Comparison of ENCODE assay signal across 8 cellular contexts in genomic region chr16:68843482-68844210, GRCh38. TPM values are rescaled to one million over a fixed set of nuclear protein-coding genes. Genes with fewer than 3 reads are reported as not detected.
A peak's percentile ranks its signal among the peaks of the same experiment; 100 is the strongest.
DNase-seq lines count a peak whose midpoint lies in the region; ATAC-seq and TF ChIP-seq lines count a peak whose summit lies in the region.

Gene TANGO6, plus strand, starts transcription at chr16:68843531. Its CDS starts 87 bp downstream, at chr16:68843618.

- peaks cover 22% of the 10 kb centered on the region for H3K4me1 Mint-ChIP-seq in activated T-helper 2 cell treated with anti-CD3 and anti-CD28 coated beads, Interferon-gamma antibody, Interleukin-2, Interleukin-4, amounts not matched to agents 10 μg/mL and 5 μg/mL and 100 μg/mL, durations not matched to agents 14 hours and 24 hours and 36 hours (ENCODE audit: low read depth)
- H3K4me1 Mint-ChIP-seq in nephron = peaks cover 21% of the 10 kb centered on the region
- peaks cover 41% of the 10 kb centered on the region for H3K4me1 Mint-ChIP-seq in stimulated activated naive CD8-positive, alpha-beta T cell treated with anti-CD3 and anti-CD28 coated beads, Interleukin-15, amount 100 ng/mL, for 72 hours

- H3K9me3 Mint-ChIP-seq in activated T-helper 2 cell treated with anti-CD3 and anti-CD28 coated beads, Interferon-gamma antibody, Interleukin-2, Interleukin-4, amounts not matched to agents 10 μg/mL and 5 μg/mL and 100 μg/mL, durations not matched to agents 14 hours and 24 hours and 36 hours = no peaks in the 10 kb centered on the region
- H3K9me3 Mint-ChIP-seq in nephron = no peaks in the 10 kb centered on the region
- no peaks in the 10 kb centered on the region for H3K9me3 Mint-ChIP-seq in stimulated activated naive CD8-positive, alpha-beta T cell treated with anti-CD3 and anti-CD28 coated beads, Interleukin-15, amount 100 ng/mL, for 72 hours

- intact Hi-C loops in activated T-helper 2 cell treated with anti-CD3 and anti-CD28 coated beads, Interferon-gamma antibody, Interleukin-2, Interleukin-4, amounts not matched to agents 10 μg/mL and 5 μg/mL and 100 μg/mL, durations not matched to agents 14 hours and 24 hours and 36 hours (cut with micrococcal nuclease) = loop anchor here (1.0 to 10.0 kb wide), 4 partner anchors 87 to 921 kb away; partner anchors contain the start of genes CHTF8, UTP4 and WWP2

- peaks cover 16% of the 10 kb centered on the region for H3K36me3 Mint-ChIP-seq in activated T-helper 2 cell treated with anti-CD3 and anti-CD28 coated beads, Interferon-gamma antibody, Interleukin-2, Interleukin-4, amounts not matched to agents 10 μg/mL and 5 μg/mL and 100 μg/mL, durations not matched to agents 14 hours and 24 hours and 36 hours (ENCODE audit: low read depth)
- no peaks in the 10 kb centered on the region for H3K36me3 Mint-ChIP-seq in nephron (ENCODE audit: low read depth)

- H3K4me3 ChIP-seq in RWPE2 (ENCODE audit: severe bottlenecking) (peak within 1 kb of the TSS; percentile 81), fibroblast of the aortic adventitia (ENCODE audit: low read depth, low read length) (peak within 1 kb of the TSS; percentile 90)

- H3K9me3 ChIP-seq in RWPE2 (ENCODE audit: severe bottlenecking) = no peaks in the 10 kb centered on the region

- no peaks in the 10 kb centered on the region for H3K27me3 Mint-ChIP-seq in activated T-helper 2 cell treated with anti-CD3 and anti-CD28 coated beads, Interferon-gamma antibody, Interleukin-2, Interleukin-4, amounts not matched to agents 10 μg/mL and 5 μg/mL and 100 μg/mL, durations not matched to agents 14 hours and 24 hours and 36 hours (ENCODE audit: low read depth)
- peaks cover 7% of the 10 kb centered on the region for H3K27me3 Mint-ChIP-seq in nephron (ENCODE audit: low read depth)
- no peaks in the 10 kb centered on the region for H3K27me3 Mint-ChIP-seq in stimulated activated naive CD8-positive, alpha-beta T cell treated with anti-CD3 and anti-CD28 coated beads, Interleukin-15, amount 100 ng/mL, for 72 hours

- no peaks in the 10 kb centered on the region for H3K4me1 ChIP-seq in RWPE2 (ENCODE audit: insufficient read depth, poor library complexity, severe bottlenecking)

- ATAC-seq in RWPE2 (ENCODE audit: low read depth) = peak; percentile 88
- ATAC-seq in stimulated activated naive CD8-positive, alpha-beta T cell treated with anti-CD3 and anti-CD28 coated beads, Interleukin-15, amount 100 ng/mL, for 72 hours = peak; percentile 94

- H3K4me3 Mint-ChIP-seq in activated T-helper 2 cell treated with anti-CD3 and anti-CD28 coated beads, Interferon-gamma antibody, Interleukin-2, Interleukin-4, amounts not matched to agents 10 μg/mL and 5 μg/mL and 100 μg/mL, durations not matched to agents 14 hours and 24 hours and 36 hours (ENCODE audit: low read depth) = peak within 1 kb of the TSS; percentile 95
- peak within 1 kb of the TSS; percentile 82 to 90 (median 90) for H3K4me3 Mint-ChIP-seq in nephron
- peak within 1 kb of the TSS; percentile 98 to 99 for H3K4me3 Mint-ChIP-seq in stimulated activated naive CD8-positive, alpha-beta T cell treated with anti-CD3 and anti-CD28 coated beads, Interleukin-15, amount 100 ng/mL, for 72 hours

- H3K27ac Mint-ChIP-seq in activated T-helper 2 cell treated with anti-CD3 and anti-CD28 coated beads, Interferon-gamma antibody, Interleukin-2, Interleukin-4, amounts not matched to agents 10 μg/mL and 5 μg/mL and 100 μg/mL, durations not matched to agents 14 hours and 24 hours and 36 hours = peak within 1 kb of the TSS; percentile 87
- peak within 1 kb of the TSS; percentile 61 to 89 (median 80) for H3K27ac Mint-ChIP-seq in nephron
- H3K27ac Mint-ChIP-seq in stimulated activated naive CD8-positive, alpha-beta T cell treated with anti-CD3 and anti-CD28 coated beads, Interleukin-15, amount 100 ng/mL, for 72 hours = peak within 1 kb of the TSS; percentile 98 to 99

- peak; percentile 39; the same call in 1 of the 2 replicates for TF ChIP-seq CTCF in LNCAP (IDR thresholded peaks at IDR 0.05)
- peak; percentile 47 for TF ChIP-seq CTCF in RWPE2 (IDR thresholded peaks at IDR 0.05; ENCODE audit: poor library complexity, severe bottlenecking)
- peak; percentile 34 for TF ChIP-seq CTCF in fibroblast of the aortic adventitia (IDR thresholded peaks at IDR 0.05; ENCODE audit: insufficient read depth, low read length)
- peak; percentile 24 to 51 (median 44) for TF ChIP-seq CTCF in nephron (IDR thresholded peaks at IDR 0.05; ENCODE audit: unreplicated experiment in 3 of 3)

- peak within 1 kb of the TSS; percentile 61 for H3K27ac ChIP-seq in RWPE2 (ENCODE audit: poor library complexity, severe bottlenecking)

- peaks cover 5% of the 10 kb centered on the region for H3K36me3 ChIP-seq in RWPE2 (ENCODE audit: low read depth)

- H3K27me3 ChIP-seq in RWPE2 (ENCODE audit: insufficient read depth, poor library complexity, severe bottlenecking) = no peaks in the 10 kb centered on the region

- DNase-seq in EH (ENCODE audit: low read depth) (peak; percentile 81), GOT3 (lab: John Stamatoyannopoulos, UW) (peak; percentile 59), RWPE2 (ENCODE audit: low spot score) (peak; percentile 84), fibroblast of the aortic adventitia (ENCODE audit: low read depth) (peak; percentile 75)
- DNase-seq in activated T-helper 2 cell treated with anti-CD3 and anti-CD28 coated beads, Interferon-gamma antibody, Interleukin-2, Interleukin-4, amounts not matched to agents 10 μg/mL and 5 μg/mL and 100 μg/mL, durations not matched to agents 14 hours and 24 hours and 36 hours (ENCODE audit: low spot score) = peak; percentile 87
- DNase-seq in stimulated activated naive CD8-positive, alpha-beta T cell treated with anti-CD3 and anti-CD28 coated beads, Interleukin-15, amount 100 ng/mL, for 72 hours = peak; percentile 90 to 92

RNA-seq across cellular contexts. Expression of gene TANGO6, which starts in this region (rescaled TPM):
- 29.3 and 30.0 TPM in 2 replicates for total RNA-seq in activated T-helper 2 cell treated with anti-CD3 and anti-CD28 coated beads, Interferon-gamma antibody, Interleukin-2, Interleukin-4, amounts not matched to agents 10 μg/mL and 5 μg/mL and 100 μg/mL, durations not matched to agents 14 hours and 24 hours and 36 hours
- total RNA-seq in fibroblast of the aortic adventitia (ENCODE audit: low replicate concordance) = 15.5 and 22.4 TPM in 2 replicates

Comparison
In these comparisons a context has a peak if more than half of its experiments do, and no peak if none do; other contexts are left out.
1. Peak in every context shown above with its lines: DNase-seq, ATAC-seq, H3K4me3 ChIP-seq and H3K27ac ChIP-seq.